1 cellular context compared by ENCODE assay signal in genomic region chr2:69693472-69694450, GRCh38.
TF ChIP-seq lines count a peak whose summit lies in the region.

No MANE protein-coding gene starts in this region.

TF ChIP-seq in GM12878, 131 proteins besides CTCF, POLR2A, EP300 and RAD21:
- no peak for TF ChIP-seq NFYA (IDR thresholded peaks at IDR 0.05; ENCODE audit: borderline replicate concordance, low read depth, low read length)
- no peak for TF ChIP-seq DPF2 (IDR thresholded peaks at IDR 0.05)
- no peak for TF ChIP-seq SUZ12 (IDR thresholded peaks at IDR 0.05; ENCODE audit: unreplicated experiment)
- TF ChIP-seq IRF5 (IDR thresholded peaks at IDR 0.05; ENCODE audit: borderline replicate concordance), result no peak
- TF ChIP-seq HDAC6 (IDR thresholded peaks at IDR 0.05; ENCODE audit: unreplicated experiment), result no peak
- TF ChIP-seq E2F4 (IDR thresholded peaks at IDR 0.05; ENCODE audit: low read depth, low read length), result no peak
- no peak for TF ChIP-seq ATF2 (IDR thresholded peaks at IDR 0.05; ENCODE audit: low read length)
- TF ChIP-seq ZNF217 (IDR thresholded peaks at IDR 0.05), result no peak
- TF ChIP-seq ZNF274 (IDR thresholded peaks at IDR 0.05; ENCODE audit: insufficient read depth, insufficient read length), result no peak
- TF ChIP-seq IKZF1 (conservative IDR thresholded peaks at IDR 0.05), result 0 out of 2 replicates have a peak, but pooled peaks have one; percentile 36
- TF ChIP-seq TBL1XR1 (IDR thresholded peaks at IDR 0.05; ENCODE audit: low read depth, low read length), result no peak
- no peak for TF ChIP-seq CHD1 (IDR thresholded peaks at IDR 0.05; ENCODE audit: low read depth, low read length)
- TF ChIP-seq USF1 (IDR thresholded peaks at IDR 0.05; ENCODE audit: borderline replicate concordance, extremely low read length, insufficient read depth, low read depth, low read length), result no peak
- no peak for TF ChIP-seq ATF3 (IDR thresholded peaks at IDR 0.05; ENCODE audit: borderline replicate concordance, extremely low read depth, low read depth, low read length)
- peak; percentile 47 for TF ChIP-seq RUNX3 (IDR thresholded peaks at IDR 0.05; ENCODE audit: low read length)
- no peak for TF ChIP-seq SMAD1 (IDR thresholded peaks at IDR 0.05; ENCODE audit: low read depth, partially characterized antibody)
- no peak for TF ChIP-seq FOXK2 (IDR thresholded peaks at IDR 0.05)
- peak; percentile 88 for TF ChIP-seq MEF2B (IDR thresholded peaks at IDR 0.05; ENCODE audit: partially characterized antibody, poor library complexity, severe bottlenecking)
- no peak for TF ChIP-seq TCF3 (IDR thresholded peaks at IDR 0.05; ENCODE audit: borderline replicate concordance, insufficient read depth, low read depth, low read length)
- TF ChIP-seq NFIC (IDR thresholded peaks at IDR 0.05; ENCODE audit: low read depth, low read length), result no peak
- TF ChIP-seq KAT2A (conservative IDR thresholded peaks at IDR 0.05; ENCODE audit: control insufficient read depth, low read depth, low read length), result no peak
- TF ChIP-seq YBX1 (IDR thresholded peaks at IDR 0.05), result no peak
- TF ChIP-seq SIN3A (IDR thresholded peaks at IDR 0.05; ENCODE audit: low read depth, low read length), result no peak
- TF ChIP-seq REST (IDR thresholded peaks at IDR 0.05; ENCODE audit: low read depth, low read length), result no peak
- TF ChIP-seq GABPA (IDR thresholded peaks at IDR 0.05; ENCODE audit: low read depth), result no peak
- no peak for TF ChIP-seq RFX5 (IDR thresholded peaks at IDR 0.05; ENCODE audit: low read depth, low read length)
- TF ChIP-seq CBX5 (IDR thresholded peaks at IDR 0.05; ENCODE audit: low read depth), result no peak
- TF ChIP-seq IKZF2 (IDR thresholded peaks at IDR 0.05), result 0 out of 4 replicates have a peak, but pooled peaks of 1 of the 2 experiments have one; percentile 12
TF ChIP-seq in GM12878: peak in this region for 4.
